Comparison of ENCODE assay signal across 8 cellular contexts in the genomic region with DNA sequence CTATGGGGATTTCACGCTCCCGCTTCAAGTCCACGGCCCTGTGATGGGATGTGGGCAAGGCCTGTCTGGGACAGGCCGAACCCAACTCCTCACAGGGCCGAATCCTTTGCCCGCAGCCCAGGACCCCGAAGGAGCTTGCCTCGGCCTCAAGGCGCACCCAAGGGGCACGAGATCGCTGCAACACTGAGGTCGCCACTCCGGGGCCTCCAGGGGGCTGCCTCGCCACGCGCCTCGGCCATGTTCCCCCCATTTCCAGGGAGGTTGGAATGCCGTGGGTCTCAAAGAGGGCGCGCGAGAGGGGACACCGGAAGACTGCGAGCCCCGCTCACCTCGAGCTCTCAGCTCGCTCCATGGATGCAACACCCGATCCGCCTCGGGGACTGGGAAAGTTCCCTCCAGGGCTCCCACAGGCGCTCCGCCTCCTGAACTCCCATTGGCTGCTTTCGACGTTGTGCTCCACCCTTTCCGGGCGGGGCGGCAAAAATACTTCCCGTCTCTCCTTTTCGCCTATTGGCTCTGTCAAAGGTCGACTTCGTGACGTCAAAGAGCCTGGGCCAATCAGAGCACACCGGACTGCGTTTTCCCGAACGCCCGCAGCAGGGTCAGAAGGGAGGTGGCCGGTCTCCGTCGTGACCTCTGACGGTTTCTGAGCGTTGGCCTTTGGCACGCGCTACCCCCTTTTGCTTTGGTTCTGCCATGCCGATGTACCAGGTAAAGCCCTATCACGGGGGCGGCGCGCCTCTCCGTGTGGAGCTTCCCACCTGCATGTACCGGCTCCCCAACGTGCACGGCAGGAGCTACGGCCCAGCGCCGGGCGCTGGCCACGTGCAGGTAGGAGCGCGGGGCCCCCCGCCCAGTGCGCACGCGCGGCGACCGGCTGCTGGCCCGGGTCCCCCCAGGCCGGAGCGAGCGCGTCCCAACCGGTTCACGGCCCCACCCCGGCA. TPM values are rescaled to one million over a fixed set of nuclear protein-coding genes. Genes with fewer than 3 reads are reported as not detected.
DNase-seq lines count a peak whose midpoint lies in the region; ATAC-seq, FAIRE-seq and TF ChIP-seq lines count a peak whose summit lies in the region.

A gene (plus strand): TSS at position 605 of the 944 bp plus-strand sequence. CDS start 92 bp downstream, at position 697.
A gene with protein sequence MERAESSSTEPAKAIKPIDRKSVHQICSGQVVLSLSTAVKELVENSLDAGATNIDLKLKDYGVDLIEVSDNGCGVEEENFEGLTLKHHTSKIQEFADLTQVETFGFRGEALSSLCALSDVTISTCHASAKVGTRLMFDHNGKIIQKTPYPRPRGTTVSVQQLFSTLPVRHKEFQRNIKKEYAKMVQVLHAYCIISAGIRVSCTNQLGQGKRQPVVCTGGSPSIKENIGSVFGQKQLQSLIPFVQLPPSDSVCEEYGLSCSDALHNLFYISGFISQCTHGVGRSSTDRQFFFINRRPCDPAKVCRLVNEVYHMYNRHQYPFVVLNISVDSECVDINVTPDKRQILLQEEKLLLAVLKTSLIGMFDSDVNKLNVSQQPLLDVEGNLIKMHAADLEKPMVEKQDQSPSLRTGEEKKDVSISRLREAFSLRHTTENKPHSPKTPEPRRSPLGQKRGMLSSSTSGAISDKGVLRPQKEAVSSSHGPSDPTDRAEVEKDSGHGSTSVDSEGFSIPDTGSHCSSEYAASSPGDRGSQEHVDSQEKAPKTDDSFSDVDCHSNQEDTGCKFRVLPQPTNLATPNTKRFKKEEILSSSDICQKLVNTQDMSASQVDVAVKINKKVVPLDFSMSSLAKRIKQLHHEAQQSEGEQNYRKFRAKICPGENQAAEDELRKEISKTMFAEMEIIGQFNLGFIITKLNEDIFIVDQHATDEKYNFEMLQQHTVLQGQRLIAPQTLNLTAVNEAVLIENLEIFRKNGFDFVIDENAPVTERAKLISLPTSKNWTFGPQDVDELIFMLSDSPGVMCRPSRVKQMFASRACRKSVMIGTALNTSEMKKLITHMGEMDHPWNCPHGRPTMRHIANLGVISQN (minus strand): TSS at position 382 of the 944 bp plus-strand sequence. CDS start 30 bp downstream, at position 352.

- H2AFZ ChIP-seq in smooth muscle cell (ENCODE audit: low read depth): peak within 1 kb of the TSS; percentile 84

- no peaks in the 10 kb centered on the region for H3K9me3 ChIP-seq in smooth muscle cell (replicated peaks; ENCODE audit: low read depth)

- peak within 1 kb of the TSS; percentile 79 for H3K27ac ChIP-seq in smooth muscle cell (ENCODE audit: low read depth)

- H3K79me2 ChIP-seq in smooth muscle cell (ENCODE audit: low read depth): peaks cover 57% of the 10 kb centered on the region

- peaks cover 3% of the 10 kb centered on the region for H3K4me1 ChIP-seq in smooth muscle cell (ENCODE audit: low read depth)

- peaks cover 4% of the 10 kb centered on the region for H3F3A ChIP-seq in smooth muscle cell (ENCODE audit: low read depth)

- no peak for FAIRE-seq in bronchial epithelial cell (lab: Jason Lieb, UNC)

- H3K27me3 ChIP-seq in bronchial epithelial cell (ENCODE audit: control insufficient read depth, insufficient read depth, low read length) (no peaks in the 10 kb centered on the region), smooth muscle cell (ENCODE audit: low read depth) (no peaks in the 10 kb centered on the region)

- no peak for TF ChIP-seq CTCF in WI38 (IDR thresholded peaks at IDR 0.05; ENCODE audit: low read depth, low read length)
- TF ChIP-seq CTCF in bronchial epithelial cell (IDR thresholded peaks at IDR 0.05; ENCODE audit: insufficient read depth, low read length, severe bottlenecking): peak; percentile 14
- no peak for TF ChIP-seq CTCF in smooth muscle cell (IDR thresholded peaks at IDR 0.05; ENCODE audit: borderline replicate concordance, insufficient read depth, poor library complexity, severe bottlenecking)

- peak within 1 kb of the TSS; percentile 85 for H3K4me2 ChIP-seq in smooth muscle cell

- no peaks in the 10 kb centered on the region for H4K20me1 ChIP-seq in smooth muscle cell (ENCODE audit: low read depth)

- H3K4me3 ChIP-seq in WI38 (ENCODE audit: low read depth, low read length) (peak within 1 kb of the TSS; percentile 83), bronchial epithelial cell (ENCODE audit: low read depth, low read length) (peak within 1 kb of the TSS; percentile 75), smooth muscle cell (peak within 1 kb of the TSS; percentile 70)

- peaks cover 1% of the 10 kb centered on the region for H3K36me3 ChIP-seq in bronchial epithelial cell (ENCODE audit: control insufficient read depth, insufficient read depth, low read length)
- no peaks in the 10 kb centered on the region for H3K36me3 ChIP-seq in smooth muscle cell (ENCODE audit: low read depth)

- H3K9ac ChIP-seq in smooth muscle cell (ENCODE audit: low read depth): peak within 1 kb of the TSS; percentile 73

- ATAC-seq in GM18907 (IDR thresholded peaks at IDR 0.05; ENCODE audit: unreplicated experiment) (peak; percentile 96), HG03159 (IDR thresholded peaks at IDR 0.05; ENCODE audit: unreplicated experiment) (peak; percentile 92)

- 1% methylated on average over 69 of the region's 84 CpGs for WGBS in smooth muscle cell (ENCODE audit: low lambda C conversion rate)

- DNase-seq in AG08396 (ENCODE audit: low spot score): peak; percentile 95
- peak; percentile 92 for DNase-seq in NCI-H2227 treated with DMSO at 0.1 percent for 48 hours (lab: John Stamatoyannopoulos, UW)
- DNase-seq in bronchial epithelial cell (ENCODE audit: low read depth): peak; percentile 95
- peak; percentile 95 for DNase-seq in iPS-NIHi11 (ENCODE audit: low spot score)
- peak; percentile 91 for DNase-seq in smooth muscle cell (lab: John Stamatoyannopoulos, UW; ENCODE audit: unreplicated experiment)

RNA-seq across cellular contexts. Expression of the first gene that starts in this region (rescaled TPM):
- total RNA-seq in bronchial epithelial cell: 50.6 and 79.0 TPM in 2 replicates
- 28.5 and 43.7 TPM in 2 replicates for total RNA-seq in smooth muscle cell
- polyA plus RNA-seq in smooth muscle cell: 30.1 and 43.4 TPM in 2 replicates

RNA-seq across cellular contexts. Expression of the second gene that starts in this region (rescaled TPM):
- 22.6 and 29.6 TPM in 2 replicates for total RNA-seq in bronchial epithelial cell
- total RNA-seq in smooth muscle cell: 8.8 and 14.3 TPM in 2 replicates
- polyA plus RNA-seq in smooth muscle cell: 5.4 and 7.2 TPM in 2 replicates

Comparison
In these comparisons a context has a peak if more than half of its experiments do, and no peak if none do; other contexts are left out.
1. Peak in every context shown above with its lines: DNase-seq, ATAC-seq, H3K4me3 ChIP-seq and H3K27ac ChIP-seq.